In the genomic region with DNA sequence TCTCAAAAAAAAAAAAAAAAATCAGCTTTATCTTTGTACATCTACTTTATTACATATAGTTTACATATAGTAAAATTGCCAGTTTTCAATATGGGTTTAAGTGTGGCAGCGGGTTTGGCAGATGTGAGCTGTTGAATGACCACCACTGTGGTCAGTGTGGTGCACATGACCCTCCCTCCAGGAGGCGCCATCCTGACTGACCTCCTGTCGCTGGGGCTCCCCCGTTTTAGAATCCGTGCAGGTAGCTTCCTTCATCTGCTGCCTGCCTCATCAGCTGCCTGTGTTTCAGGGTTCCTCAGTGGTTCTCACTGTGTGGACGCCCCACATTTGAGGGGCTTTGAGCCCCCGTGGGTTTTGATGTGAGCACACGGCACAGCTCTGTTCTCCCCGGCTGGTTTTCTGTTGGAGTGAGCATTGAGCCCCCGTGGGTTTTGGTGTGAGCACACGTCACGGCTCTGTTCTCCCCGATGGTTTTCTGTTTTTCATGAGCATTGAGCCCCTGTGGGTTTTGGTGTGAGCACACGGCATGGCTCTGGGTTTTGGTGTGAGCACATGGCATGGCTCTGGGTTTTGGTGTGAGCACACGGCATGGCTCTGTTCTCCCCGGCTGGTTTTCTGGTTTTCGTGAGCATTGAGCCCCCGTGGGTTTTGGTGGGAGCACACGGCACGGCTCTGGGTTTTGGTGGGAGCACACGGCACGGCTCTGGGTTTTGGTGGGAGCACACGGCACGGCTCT, we compare ENCODE assay signal across 19 cellular contexts. TPM values are rescaled to one million over a fixed set of nuclear protein-coding genes. Genes with fewer than 3 reads are reported as not detected.
DNase-seq lines count a peak whose midpoint lies in the region; ATAC-seq, FAIRE-seq and TF ChIP-seq lines count a peak whose summit lies in the region.
"Had no signal": no experiment of that assay in that cellular context is flagged by ENCODE, and none has a peak within 500 bp of the region (broad histone marks: within the 10 kb centered on the region; RNA-seq: fewer than 3 reads in every experiment).

No MANE protein-coding gene starts in this region.

- H3K27me3 ChIP-seq in brain microvascular endothelial cell (replicated peaks), result no peaks in the 10 kb centered on the region

- intact Hi-C loops in Right ventricle myocardium superior (cut with DNase I) (no loop called here), Right ventricle myocardium inferior (cut with DNase I) (no loop called here), kidney (cut with DNase I) (no loop called here)

- no peak overlapping the region for H3K27ac ChIP-seq in brain microvascular endothelial cell
- no peak overlapping the region for H3K27ac ChIP-seq in kidney (ENCODE audit: low read depth in 2 of 2, low read length in 2 of 2)
- H3K27ac ChIP-seq: KMS-11, PC-9 had no signal

- in situ Hi-C loops in brain microvascular endothelial cell (cut with HindIII; ENCODE audit: low pct_ligation_motif_present, low sequenced_read_pairs), result no loop called here

- TF ChIP-seq CTCF in HFF-Myc (IDR thresholded peaks at IDR 0.05; ENCODE audit: low read depth, low read length, missing control alignments) (peak; percentile 9), brain microvascular endothelial cell (IDR thresholded peaks at IDR 0.05; ENCODE audit: low read depth, low read length, missing control alignments) (peak; percentile 15), kidney (IDR thresholded peaks at IDR 0.05; ENCODE audit: borderline replicate concordance, extremely low read depth, insufficient read depth) (no peak)

- H3K9ac ChIP-seq in kidney (ENCODE audit: low read length in 2 of 2), result no peak overlapping the region
- H3K9ac ChIP-seq: KMS-11 had no signal

- ATAC-seq in Right ventricle myocardium superior (ENCODE audit: poor library complexity) (no peak), Right ventricle myocardium inferior (no peak), GM21786 (IDR thresholded peaks at IDR 0.05; ENCODE audit: unreplicated experiment) (no peak)

- H3K4me1 ChIP-seq in kidney (ENCODE audit: control insufficient read depth in 1 of 2, insufficient read depth in 1 of 2, low read depth in 1 of 2, low read length in 2 of 2), result peaks cover 10 to 15% of the 10 kb centered on the region in 2 donors

- H3K9me3 ChIP-seq in kidney (ENCODE audit: control insufficient read depth in 1 of 2, low read length in 2 of 2), result no peaks in the 10 kb centered on the region

- DNase-seq in Right ventricle myocardium superior, result peak; percentile 12
- DNase-seq in Right ventricle myocardium inferior (ENCODE audit: missing footprints), result no peak
- DNase-seq in HFF-Myc (ENCODE audit: extremely low read depth, low read depth), result no peak
- no peak for DNase-seq in brain microvascular endothelial cell
- DNase-seq in kidney, result peak; percentile 35
- no peak for DNase-seq in NAMALWA (ENCODE audit: low spot score)
- no peak for DNase-seq in HuH-7.5 (ENCODE audit: low spot score)
- DNase-seq: 8988T, DMS 273 treated with DMSO at 0.1 percent for 48 hours, HCEC 1CT, NCI-H1092 treated with DMSO at 0.1 percent for 48 hours, NCI-H2081 treated with DMSO at 0.1 percent for 48 hours, NCI-H510A, NCI-H774, PC-9 had no signal

- FAIRE-seq in kidney (lab: Jason Lieb, UNC), result no peak

- H3K36me3 ChIP-seq in brain microvascular endothelial cell (replicated peaks), result no peaks in the 10 kb centered on the region
- peaks cover 0 to 5% of the 10 kb centered on the region in 2 donors for H3K36me3 ChIP-seq in kidney (ENCODE audit: control insufficient read depth in 1 of 2, insufficient read depth in 2 of 2, low read length in 2 of 2)

- H3K4me3 ChIP-seq in HFF-Myc (replicated peaks; ENCODE audit: low read depth, low read length) (no peak overlapping the region), brain microvascular endothelial cell (ENCODE audit: low read depth, low read length) (no peak overlapping the region), kidney (ENCODE audit: low read length in 2 of 2) (no peak overlapping the region)
- H3K4me3 ChIP-seq: PC-9, SK-N-MC had no signal

RNA-seq across cellular contexts. Expression of a gene that starts 57.9 kb away (rescaled TPM):
- total RNA-seq in Right ventricle myocardium superior (0.13 TPM), Right ventricle myocardium inferior (not detected), kidney (0.25 TPM)
- 0.30 TPM for polyA plus RNA-seq in kidney (ENCODE audit: insufficient read depth, low read depth, low replicate concordance)
- polyA plus RNA-seq: CD14-positive monocyte had no signal

Comparison
In these comparisons a context has a peak if more than half of its experiments do, and no peak if none do; other contexts are left out.
1. DNase-seq: peak in Right ventricle myocardium superior (single experiment) and kidney (single experiment); none in Right ventricle myocardium inferior (single experiment), HFF-Myc (single experiment), brain microvascular endothelial cell (single experiment), NAMALWA (single experiment) and HuH-7.5 (single experiment).